In genomic region chr20:17963114-17963897, GRCh38 we compare ENCODE assay signal across 10 cellular contexts. TPM values are rescaled to one million over a fixed set of nuclear protein-coding genes. Genes with fewer than 3 reads are reported as not detected.
A peak's percentile ranks its signal among the peaks of the same experiment; 100 is the strongest.
DNase-seq lines count a peak whose midpoint lies in the region; ATAC-seq and TF ChIP-seq lines count a peak whose summit lies in the region.
"Had no signal": no experiment of that assay in that cellular context is flagged by ENCODE, and none has a peak within 500 bp of the region (broad histone marks: within the 10 kb centered on the region; RNA-seq: fewer than 3 reads in every experiment).

No MANE protein-coding gene starts in this region.

- peaks cover 87% of the 10 kb centered on the region for H3K4me1 Mint-ChIP-seq in CD14-positive monocyte
- peaks cover 70 to 91% (median 86%) of the 10 kb centered on the region in 3 donors for H3K4me1 Mint-ChIP-seq in naive B cell

- ATAC-seq in naive B cell (ENCODE audit: low read depth in 2 of 2) = no peak

- no peak for TF ChIP-seq CTCF in CD14-positive monocyte (IDR thresholded peaks at IDR 0.05)

- H3K27ac Mint-ChIP-seq in CD14-positive monocyte (peak overlapping the region; percentile 54 to 98 (median 85)), naive B cell (peak overlapping the region; percentile 96 to 99 (median 98))

- no peaks in the 10 kb centered on the region for H3K27me3 Mint-ChIP-seq in CD14-positive monocyte (ENCODE audit: low read depth in 3 of 3)
- no peaks in the 10 kb centered on the region for H3K27me3 Mint-ChIP-seq in naive B cell

- no peaks in the 10 kb centered on the region for H3K27me3 ChIP-seq in HUES48 (ENCODE audit: control insufficient read depth, insufficient read depth, low read length)
- H3K27me3 ChIP-seq in adipocyte (replicated peaks; ENCODE audit: control insufficient read depth, insufficient read depth, low read length) = no peaks in the 10 kb centered on the region

- H3K36me3 ChIP-seq in HUES48 (ENCODE audit: control insufficient read depth, insufficient read depth, low read length) (peaks cover 60% of the 10 kb centered on the region), adipocyte (ENCODE audit: control insufficient read depth, insufficient read depth, low read length, severe bottlenecking) (peaks cover 7% of the 10 kb centered on the region)
- H3K36me3 ChIP-seq: prostate gland had no signal

- H3K9me3 Mint-ChIP-seq in CD14-positive monocyte = peaks cover 0 to 3% (median 0%) of the 10 kb centered on the region in 7 donors
- no peaks in the 10 kb centered on the region for H3K9me3 Mint-ChIP-seq in naive B cell

- H3K4me3 Mint-ChIP-seq in CD14-positive monocyte (no peak overlapping the region), naive B cell (peak overlapping the region; percentile 47 to 97 (median 95))

- H3K9ac ChIP-seq in HUES48 (ENCODE audit: low read depth, low read length) (0 out of 2 replicates have a peak overlapping the region, but pooled peaks have one; percentile 20), adipocyte (ENCODE audit: low read length) (no peak overlapping the region)

- H3K36me3 Mint-ChIP-seq in CD14-positive monocyte = peaks cover 6 to 14% of the 10 kb centered on the region in 2 donors
- H3K36me3 Mint-ChIP-seq in naive B cell = no peaks in the 10 kb centered on the region

- H3K4me3 ChIP-seq in HUES48 (ENCODE audit: low read depth, low read length) (peak overlapping the region; percentile 79; the same call in 1 of the 2 replicates), adipocyte (ENCODE audit: low read length) (peak overlapping the region; percentile 29)
- H3K4me3 ChIP-seq: prostate gland had no signal

- H3K4me1 ChIP-seq in HUES48 (ENCODE audit: control insufficient read depth, insufficient read depth, low read length) (peaks cover 66% of the 10 kb centered on the region), adipocyte (ENCODE audit: control insufficient read depth, insufficient read depth, low read length) (peaks cover 85% of the 10 kb centered on the region)
- H3K4me1 ChIP-seq: prostate gland had no signal

- H3K27ac ChIP-seq in HUES48 (ENCODE audit: low read depth, low read length) = peak overlapping the region; percentile 4

- intact Hi-C loops in CD14-positive monocyte (cut with micrococcal nuclease) = loop anchor here in 1 of 2 donors (5.0 to 10.0 kb wide), 2 partner anchors 34 to 321 kb away; partner anchors contain the start of gene ZNF133

- H3K9me3 ChIP-seq in HUES48 (ENCODE audit: control insufficient read depth, insufficient read depth, low read length) (no peaks in the 10 kb centered on the region), adipocyte (ENCODE audit: control insufficient read depth, low read length) (no peaks in the 10 kb centered on the region)
- H3K9me3 ChIP-seq: prostate gland had no signal

- no peak for DNase-seq in CD14-positive monocyte (ENCODE audit: low spot score)
- DNase-seq in adipocyte (ENCODE audit: low read depth) = no peak
- DNase-seq in naive B cell = no peak
- DNase-seq in AG20443 (ENCODE audit: low spot score) = no peak
- no peak for DNase-seq in foreskin melanocyte
- no peak for DNase-seq in middle frontal gyrus (ENCODE audit: extremely low spot score, low spot score)
- no peak for DNase-seq in stimulated activated CD8-positive, alpha-beta memory T cell treated with anti-CD3 and anti-CD28 coated beads, Interleukin-4, amount 100 ng/mL, for 48 hours
- DNase-seq: activated gamma-delta T cell treated with Interleukin-2 at 50 U/mL for 16 hours had no signal

RNA-seq across cellular contexts. Expression of gene SNX5, which starts 5.3 kb away (rescaled TPM):
- polyA plus RNA-seq in CD14-positive monocyte (10 to 100 TPM; 55.6 to 66.1 TPM), naive B cell (ENCODE audit: low read depth in 6 of 6) (100 to 1,000 TPM; 102 to 151 (median 122) TPM)

RNA-seq across cellular contexts. Expression of gene MGME1, which starts 5.5 kb away (rescaled TPM):
- polyA plus RNA-seq in CD14-positive monocyte (10 to 100 TPM in 1 of 2 donors, 1 to 10 TPM in 1; 2.5 to 13.4 TPM), naive B cell (ENCODE audit: low read depth in 6 of 6) (10 to 100 TPM; 16.3 to 99.1 (median 43.2) TPM)

Comparison
In these comparisons a context has a peak if more than half of its experiments do, and no peak if none do; other contexts are left out.
1. H3K4me3 Mint-ChIP-seq: peak in naive B cell (8 of 8); none in CD14-positive monocyte (0 of 2).